Comparison of ENCODE assay signal across 1 cellular context in the genomic region with DNA sequence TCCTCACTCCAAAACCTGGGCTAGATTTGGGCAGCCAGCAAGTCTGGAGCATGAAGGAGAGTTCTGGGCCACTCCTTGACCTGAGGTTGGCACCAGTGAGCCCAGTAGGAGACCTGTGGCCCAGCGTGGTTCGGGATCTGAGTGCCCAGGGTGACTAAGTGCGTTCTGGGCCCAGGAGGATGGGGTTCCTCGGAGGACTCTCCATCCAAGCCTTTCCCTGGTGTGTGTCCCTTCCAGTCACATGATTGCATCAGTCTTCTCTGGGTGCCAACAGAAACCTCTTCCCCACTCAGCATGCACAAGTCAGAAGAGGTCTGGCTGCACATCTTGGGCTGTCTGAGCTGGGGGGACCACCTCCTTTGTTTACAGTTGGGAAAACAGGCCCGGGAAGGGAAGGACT.
A peak's percentile ranks its signal among the peaks of the same experiment; 100 is the strongest.
TF ChIP-seq lines count a peak whose summit lies in the region.

No MANE protein-coding gene starts in this region.

TF ChIP-seq in K562, 482 proteins besides CTCF, POLR2A, EP300 and RAD21:
- TF ChIP-seq, protein P1, sequence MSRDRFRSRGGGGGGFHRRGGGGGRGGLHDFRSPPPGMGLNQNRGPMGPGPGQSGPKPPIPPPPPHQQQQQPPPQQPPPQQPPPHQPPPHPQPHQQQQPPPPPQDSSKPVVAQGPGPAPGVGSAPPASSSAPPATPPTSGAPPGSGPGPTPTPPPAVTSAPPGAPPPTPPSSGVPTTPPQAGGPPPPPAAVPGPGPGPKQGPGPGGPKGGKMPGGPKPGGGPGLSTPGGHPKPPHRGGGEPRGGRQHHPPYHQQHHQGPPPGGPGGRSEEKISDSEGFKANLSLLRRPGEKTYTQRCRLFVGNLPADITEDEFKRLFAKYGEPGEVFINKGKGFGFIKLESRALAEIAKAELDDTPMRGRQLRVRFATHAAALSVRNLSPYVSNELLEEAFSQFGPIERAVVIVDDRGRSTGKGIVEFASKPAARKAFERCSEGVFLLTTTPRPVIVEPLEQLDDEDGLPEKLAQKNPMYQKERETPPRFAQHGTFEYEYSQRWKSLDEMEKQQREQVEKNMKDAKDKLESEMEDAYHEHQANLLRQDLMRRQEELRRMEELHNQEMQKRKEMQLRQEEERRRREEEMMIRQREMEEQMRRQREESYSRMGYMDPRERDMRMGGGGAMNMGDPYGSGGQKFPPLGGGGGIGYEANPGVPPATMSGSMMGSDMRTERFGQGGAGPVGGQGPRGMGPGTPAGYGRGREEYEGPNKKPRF (IDR thresholded peaks at IDR 0.05; ENCODE audit: low read depth, low read length), result no peak
- TF ChIP-seq, protein P2, sequence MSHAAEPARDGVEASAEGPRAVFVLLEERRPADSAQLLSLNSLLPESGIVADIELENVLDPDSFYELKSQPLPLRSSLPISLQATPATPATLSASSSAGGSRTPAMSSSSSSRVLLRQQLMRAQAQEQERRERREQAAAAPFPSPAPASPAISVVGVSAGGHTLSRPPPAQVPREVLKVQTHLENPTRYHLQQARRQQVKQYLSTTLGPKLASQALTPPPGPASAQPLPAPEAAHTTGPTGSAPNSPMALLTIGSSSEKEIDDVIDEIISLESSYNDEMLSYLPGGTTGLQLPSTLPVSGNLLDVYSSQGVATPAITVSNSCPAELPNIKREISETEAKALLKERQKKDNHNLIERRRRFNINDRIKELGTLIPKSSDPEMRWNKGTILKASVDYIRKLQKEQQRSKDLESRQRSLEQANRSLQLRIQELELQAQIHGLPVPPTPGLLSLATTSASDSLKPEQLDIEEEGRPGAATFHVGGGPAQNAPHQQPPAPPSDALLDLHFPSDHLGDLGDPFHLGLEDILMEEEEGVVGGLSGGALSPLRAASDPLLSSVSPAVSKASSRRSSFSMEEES (CRISPR knock-in tag; IDR thresholded peaks at IDR 0.05), result peak; percentile 22; the same call in 1 of the 2 replicates
- TF ChIP-seq ZNF780A (CRISPR knock-in tag; IDR thresholded peaks at IDR 0.05), result no peak
- TF ChIP-seq COPS2 (conservative IDR thresholded peaks at IDR 0.05), result no peak
- no peak for TF ChIP-seq FIP1L1 (IDR thresholded peaks at IDR 0.05; ENCODE audit: low read depth, low read length, poor library complexity, severe bottlenecking)
- peak; percentile 75 for TF ChIP-seq CEBPG (CRISPR knock-in tag; IDR thresholded peaks at IDR 0.05)
- TF ChIP-seq CEBPG (tag; conservative IDR thresholded peaks at IDR 0.05 in 1 of 2, IDR thresholded peaks at IDR 0.05 in 1 of 2), result no peak
- TF ChIP-seq, protein P3, sequence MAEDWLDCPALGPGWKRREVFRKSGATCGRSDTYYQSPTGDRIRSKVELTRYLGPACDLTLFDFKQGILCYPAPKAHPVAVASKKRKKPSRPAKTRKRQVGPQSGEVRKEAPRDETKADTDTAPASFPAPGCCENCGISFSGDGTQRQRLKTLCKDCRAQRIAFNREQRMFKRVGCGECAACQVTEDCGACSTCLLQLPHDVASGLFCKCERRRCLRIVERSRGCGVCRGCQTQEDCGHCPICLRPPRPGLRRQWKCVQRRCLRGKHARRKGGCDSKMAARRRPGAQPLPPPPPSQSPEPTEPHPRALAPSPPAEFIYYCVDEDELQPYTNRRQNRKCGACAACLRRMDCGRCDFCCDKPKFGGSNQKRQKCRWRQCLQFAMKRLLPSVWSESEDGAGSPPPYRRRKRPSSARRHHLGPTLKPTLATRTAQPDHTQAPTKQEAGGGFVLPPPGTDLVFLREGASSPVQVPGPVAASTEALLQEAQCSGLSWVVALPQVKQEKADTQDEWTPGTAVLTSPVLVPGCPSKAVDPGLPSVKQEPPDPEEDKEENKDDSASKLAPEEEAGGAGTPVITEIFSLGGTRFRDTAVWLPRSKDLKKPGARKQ (CRISPR knock-in tag; IDR thresholded peaks at IDR 0.05), result no peak
- no peak for TF ChIP-seq ZNF175 (CRISPR knock-in tag; IDR thresholded peaks at IDR 0.05; ENCODE audit: low read depth)
